1 cellular context compared by ENCODE assay signal in the genomic region with DNA sequence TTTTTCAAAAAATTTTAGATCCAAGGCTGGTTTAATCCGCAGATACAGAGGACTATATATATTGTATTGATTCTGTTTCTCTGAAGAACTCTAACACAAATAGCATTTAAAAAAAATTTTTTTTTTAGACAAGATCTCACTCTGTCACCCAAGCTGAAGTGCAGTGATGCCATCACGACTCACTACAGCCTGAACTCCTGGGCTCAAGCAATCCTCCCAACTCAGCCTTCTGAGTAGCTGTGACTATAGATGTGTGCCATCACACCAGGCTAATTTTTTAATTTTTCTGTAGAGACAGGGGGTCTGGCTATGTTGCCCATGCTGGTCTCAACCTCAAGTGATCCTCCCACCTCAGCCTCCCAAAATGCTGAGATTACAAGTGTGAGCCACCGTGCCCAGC.
TF ChIP-seq lines count a peak whose summit lies in the region.

No MANE protein-coding gene starts in this region.

TF ChIP-seq in IMR-90, 13 proteins besides CTCF, POLR2A, EP300 and RAD21 (continued from another document):
- TF ChIP-seq ELK1 (IDR thresholded peaks at IDR 0.05; ENCODE audit: borderline replicate concordance, low read depth, low read length) (no peak), SMC3 (IDR thresholded peaks at IDR 0.05; ENCODE audit: low read depth, low read length) (no peak), MAZ (IDR thresholded peaks at IDR 0.05; ENCODE audit: borderline replicate concordance, low read depth, low read length) (no peak), RCOR1 (IDR thresholded peaks at IDR 0.05; ENCODE audit: insufficient replicate concordance, low read length) (no peak), CEBPB (IDR thresholded peaks at IDR 0.05; ENCODE audit: low read depth, low read length) (no peak), BHLHE40 (IDR thresholded peaks at IDR 0.05; ENCODE audit: low read depth, low read length) (no peak), NFE2L2 (IDR thresholded peaks at IDR 0.05; ENCODE audit: low read depth, low read length) (no peak)
TF ChIP-seq in IMR-90: peak in this region for 0.
